In genomic region chr11:44849424-44849823, GRCh38 we compare ENCODE assay signal across 28 cellular contexts.
"Had no signal": no experiment of that assay in that cellular context is flagged by ENCODE, and none has a peak within 500 bp of the region (broad histone marks: within the 10 kb centered on the region; RNA-seq: fewer than 3 reads in every experiment).

No MANE protein-coding gene starts in this region.

- H3K27me3 ChIP-seq: ascending aorta, cardiac muscle cell, SJCRH30 had no signal

- FAIRE-seq: TTC549 had no signal

- H3K36me3 ChIP-seq: ascending aorta, cardiac muscle cell had no signal

- H3K9me3 ChIP-seq: ascending aorta had no signal

- H3K4me3 ChIP-seq: ascending aorta, cardiac muscle cell, SJCRH30, SK-N-MC had no signal

- H3K4me1 ChIP-seq: ascending aorta, SJCRH30 had no signal

- H3K27ac ChIP-seq: ascending aorta, cardiac muscle cell, KMS-11, RWPE1, SJCRH30, SK-N-MC had no signal

- DNase-seq: activated CD4-positive, alpha-beta T cell treated with anti-CD3 and anti-CD28 coated beads, Interleukin-2, amount 10 ng/mL, durations not matched to agents 24 days and 14 days; activated CD4-positive, alpha-beta T cell treated with anti-CD3 and anti-CD28 coated beads, Interleukin-2, amount 50 U/mL, for 4 hours; activated CD8-positive, alpha-beta T cell treated with anti-CD3 and anti-CD28 coated beads for 36 hours; activated effector memory CD4-positive, alpha-beta T cell treated with anti-CD3 and anti-CD28 coated beads, Interleukin-2, amount 50 U/mL, for 16 hours; activated naive CD4-positive, alpha-beta T cell; activated naive CD4-positive, alpha-beta T cell treated with anti-CD3 and anti-CD28 coated beads, Interleukin-2, amount 50 U/mL, for 16 hours; activated naive CD8-positive, alpha-beta T cell treated with anti-CD3 and anti-CD28 coated beads, Interleukin-2, amount 10 ng/mL, durations not matched to agents 7 days and 5 days; activated T-cell treated with anti-CD3 and anti-CD28 coated beads, Interleukin-2, amount 50 U/mL, for 1 hour; activated T-cell treated with anti-CD3 and anti-CD28 coated beads, Interleukin-2, amount 50 U/mL, for 72 hours; amygdala; MM.1S; MV-4-11; NCI-H1092; NCI-H1436 treated with DMSO at 0.1 percent for 48 hours; NCI-H1694 treated with DMSO at 0.1 percent for 48 hours; NCI-H2029; NCI-H345; NCI-H524 treated with DMSO at 0.1 percent for 48 hours; SHP77; SJCRH30 had no signal

- ATAC-seq: activated CD8-positive, alpha-beta T cell treated with anti-CD3 and anti-CD28 coated beads for 36 hours; activated T-cell treated with anti-CD3 and anti-CD28 coated beads, Interleukin-2, amount 50 U/mL, for 72 hours; activated T-helper 17 cell treated with anti-CD3 and anti-CD28 coated beads, Interleukin-2, amount 50 U/mL, for 72 hours; Panc1 had no signal

- H3K4me2 ChIP-seq: KMS-11 had no signal

- H3K9ac ChIP-seq: KMS-11 had no signal
